In the genomic region with DNA sequence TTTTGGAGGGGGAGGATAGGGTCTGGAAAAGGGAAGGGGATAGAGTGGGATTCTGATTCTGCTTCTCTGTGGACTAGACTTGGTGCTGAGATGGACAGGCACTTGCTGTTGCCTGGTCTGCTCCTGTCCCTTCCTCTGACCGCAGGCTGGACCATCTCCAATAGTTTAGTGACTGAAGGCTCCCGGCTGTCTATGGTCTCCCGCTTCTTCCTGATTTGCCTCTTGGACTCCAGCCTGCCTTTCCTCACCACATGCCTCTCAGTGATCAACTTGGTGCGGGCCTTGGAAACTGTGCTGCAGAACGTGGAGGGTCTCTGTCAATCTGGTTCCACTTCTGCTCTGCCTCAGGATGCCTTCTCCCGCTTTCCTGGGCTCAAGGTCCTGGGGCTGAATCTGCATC, we compare ENCODE assay signal across 22 cellular contexts. TPM values are rescaled to one million over a fixed set of nuclear protein-coding genes. Genes with fewer than 3 reads are reported as not detected.
A peak's percentile ranks its signal among the peaks of the same experiment; 100 is the strongest.
DNase-seq lines count a peak whose midpoint lies in the region; ATAC-seq and TF ChIP-seq lines count a peak whose summit lies in the region.
"Had no signal": no experiment of that assay in that cellular context is flagged by ENCODE, and none has a peak within 500 bp of the region (broad histone marks: within the 10 kb centered on the region; RNA-seq: fewer than 3 reads in every experiment).

No MANE protein-coding gene starts in this region.

- H3K9me3 ChIP-seq in right lobe of liver (no peaks in the 10 kb centered on the region), gastrocnemius medialis (no peaks in the 10 kb centered on the region)
- H3K9me3 ChIP-seq: Caco-2, SJSA1 had no signal

- no peaks in the 10 kb centered on the region for H3K36me3 ChIP-seq in right lobe of liver
- H3K36me3 ChIP-seq in gastrocnemius medialis: no peaks in the 10 kb centered on the region
- H3K36me3 ChIP-seq: SJSA1 had no signal

- H3K4me3 ChIP-seq in right lobe of liver: no peak overlapping the region
- H3K4me3 ChIP-seq in gastrocnemius medialis: no peak overlapping the region
- H3K4me3 ChIP-seq: GM23248, K562, SJSA1 had no signal

- TF ChIP-seq CTCF in right lobe of liver (IDR thresholded peaks at IDR 0.05): no peak
- TF ChIP-seq CTCF in gastrocnemius medialis (IDR thresholded peaks at IDR 0.05 in 4 of 5, conservative IDR thresholded peaks at IDR 0.05 in 1 of 5): no peak
- TF ChIP-seq CTCF in WTC11 (IDR thresholded peaks at IDR 0.05): no peak

- peaks cover 12% of the 10 kb centered on the region for H3K27me3 Mint-ChIP-seq in WTC11 (ENCODE audit: low read depth)

- POLR2A ChIA-PET in WTC11 (lab: Charles Lee): no interaction called here

- intact Hi-C loops in right lobe of liver (cut with DNase I): loop anchor here in 1 of 2 donors (10.0 kb wide), 1 partner anchor 171 kb away; no protein-coding TSS in a partner anchor
- intact Hi-C loops in gastrocnemius medialis (cut with DNase I; ENCODE audit: low total_unique reads): no loop called here
- intact Hi-C loops in sciatic nerve (cut with DNase I): loop anchor here (10.0 kb wide), 1 partner anchor 91 kb away; no protein-coding TSS in a partner anchor

- peaks cover 5% of the 10 kb centered on the region for H3K4me1 Mint-ChIP-seq in WTC11

- no peak for TF ChIP-seq POLR2A in right lobe of liver (IDR thresholded peaks at IDR 0.05)
- no peak for TF ChIP-seq POLR2A in gastrocnemius medialis (IDR thresholded peaks at IDR 0.05)

- 45% methylated on average over 3 of the region's 6 CpGs for WGBS in right lobe of liver (ENCODE audit: insufficient coverage, low coverage, low lambda C conversion rate, missing lambda C conversion rate)

- H3K27me3 ChIP-seq in right lobe of liver (no peaks in the 10 kb centered on the region), gastrocnemius medialis (no peaks in the 10 kb centered on the region)
- H3K27me3 ChIP-seq: SJSA1 had no signal

- DNase-seq in G401 (ENCODE audit: low spot score) (peak; percentile 41), cerebellar cortex (ENCODE audit: low spot score) (peak; percentile 27), right lobe of liver (no peak), gastrocnemius medialis (peak in 1 of 2 donors; percentile 44), WTC11 (ENCODE audit: low spot score) (no peak), sciatic nerve (ENCODE audit: low spot score) (no peak)
- DNase-seq: ACHN; AML-193; Caco-2; CD4-positive, CD25-positive, alpha-beta regulatory T cell; DMS153; GM23248; HCEC 1CT; NCI-H1436 treated with DMSO at 0.1 percent for 48 hours; NCI-H2029 treated with DMSO at 0.1 percent for 48 hours; NCI-H748 treated with DMSO at 0.1 percent for 48 hours; PC-3 had no signal

- no peaks in the 10 kb centered on the region for H3K4me1 ChIP-seq in right lobe of liver
- H3K4me1 ChIP-seq in gastrocnemius medialis: peaks cover 9 to 25% of the 10 kb centered on the region in 2 donors

- ATAC-seq in right lobe of liver: peak; percentile 29 to 56 (median 46)
- ATAC-seq in gastrocnemius medialis: peak; percentile 34 to 38
- no peak for ATAC-seq in WTC11
- no peak for ATAC-seq in sciatic nerve
- no peak for ATAC-seq in HG03135 (IDR thresholded peaks at IDR 0.05; ENCODE audit: unreplicated experiment)
- ATAC-seq: K562, PC-3 had no signal

- no peak overlapping the region for H3K4me3 Mint-ChIP-seq in WTC11
- H3K4me3 Mint-ChIP-seq: CD4-positive, CD25-positive, alpha-beta regulatory T cell had no signal

- H3K36me3 Mint-ChIP-seq in WTC11: no peaks in the 10 kb centered on the region
- H3K36me3 Mint-ChIP-seq: CD4-positive, CD25-positive, alpha-beta regulatory T cell had no signal

- no peak overlapping the region for H3K27ac Mint-ChIP-seq in WTC11
- H3K27ac Mint-ChIP-seq: CD4-positive, CD25-positive, alpha-beta regulatory T cell had no signal

- CTCF ChIA-PET in WTC11 (lab: Charles Lee): interaction anchor here (1.2 to 4.0 kb wide), 2 partner anchors 11 to 168 kb away, joined by 4 to 19 read pairs; no protein-coding TSS in a partner anchor

- in situ Hi-C loops in G401 (cut with HindIII; ENCODE audit: low sequenced_read_pairs): no loop called here
- in situ Hi-C loops in gastrocnemius medialis (cut with MboI; ENCODE audit: low sequenced_read_pairs in 4 of 4): loop anchor here in 3 of 4 donors (5.0 to 25.0 kb wide), 4 partner anchors 104 to 341 kb away; no protein-coding TSS in a partner anchor

- no peak overlapping the region for H3K27ac ChIP-seq in right lobe of liver
- H3K27ac ChIP-seq in gastrocnemius medialis: peak overlapping the region in 2 of 4 donors; percentile 21 to 26
- H3K27ac ChIP-seq: GM23248, HL-60, RWPE1, SJSA1 had no signal

- no peaks in the 10 kb centered on the region for H3K9me3 Mint-ChIP-seq in WTC11
- H3K9me3 Mint-ChIP-seq: CD4-positive, CD25-positive, alpha-beta regulatory T cell had no signal

TF ChIP-seq in WTC11, 78 proteins besides CTCF, POLR2A, EP300 and RAD21:
- no peak for TF ChIP-seq ZNF263 (CRISPR knock-in tag; IDR thresholded peaks at IDR 0.05; ENCODE audit: low read depth)
- TF ChIP-seq MXD4 (CRISPR knock-in tag; IDR thresholded peaks at IDR 0.05; ENCODE audit: borderline replicate concordance): no peak
- TF ChIP-seq USF1 (CRISPR knock-in tag; IDR thresholded peaks at IDR 0.05): no peak
- TF ChIP-seq NFYB (CRISPR knock-in tag; conservative IDR thresholded peaks at IDR 0.05; ENCODE audit: low read depth): no peak
- no peak for TF ChIP-seq ZNF396 (CRISPR knock-in tag; IDR thresholded peaks at IDR 0.05; ENCODE audit: borderline replicate concordance)
- no peak for TF ChIP-seq ZNF219 (CRISPR knock-in tag; IDR thresholded peaks at IDR 0.05; ENCODE audit: borderline replicate concordance)
- TF ChIP-seq TCF7 (CRISPR knock-in tag; IDR thresholded peaks at IDR 0.05; ENCODE audit: low read depth): no peak
- no peak for TF ChIP-seq MYBL2 (CRISPR knock-in tag; IDR thresholded peaks at IDR 0.05)
- TF ChIP-seq E2F5 (CRISPR knock-in tag; IDR thresholded peaks at IDR 0.05): no peak
- no peak for TF ChIP-seq ZNF425 (CRISPR knock-in tag; conservative IDR thresholded peaks at IDR 0.05)
- no peak for TF ChIP-seq RORB (CRISPR knock-in tag; IDR thresholded peaks at IDR 0.05)
- TF ChIP-seq NFE2L1 (CRISPR knock-in tag; IDR thresholded peaks at IDR 0.05): no peak
- TF ChIP-seq HMGA2 (CRISPR knock-in tag; IDR thresholded peaks at IDR 0.05): no peak
- TF ChIP-seq E2F4 (CRISPR knock-in tag; IDR thresholded peaks at IDR 0.05; ENCODE audit: borderline replicate concordance, low read depth): no peak
- TF ChIP-seq ZNF232 (CRISPR knock-in tag; IDR thresholded peaks at IDR 0.05): no peak
- no peak for TF ChIP-seq ZNF121 (CRISPR knock-in tag; IDR thresholded peaks at IDR 0.05)

RNA-seq across cellular contexts. Expression of gene ZSCAN20, which starts 6.3 kb away (rescaled TPM):
- 5.8 and 7.4 TPM in 2 replicates for total RNA-seq in G401 (2014; rRNA removed; shearing (Covaris generic))
- total RNA-seq in right lobe of liver (1 to 10 TPM in 4 of 6 experiments, under 1 TPM in 2; 0.81 to 2.7 (median 1.4) TPM), gastrocnemius medialis (1 to 10 TPM; 2.7 to 7.0 (median 4.2) TPM), WTC11 (2021) (3.7 to 5.4 TPM (median 4.0 TPM) in 3 replicates), sciatic nerve (8.1 TPM)

RNA-seq across cellular contexts. Expression of gene PHC2, which starts 35.3 kb away (rescaled TPM):
- 54.6 and 71.9 TPM in 2 replicates for total RNA-seq in G401 (2014; rRNA removed; shearing (Covaris generic))
- total RNA-seq in right lobe of liver: 10 to 100 TPM; 49.3 to 86.5 (median 66.8) TPM
- total RNA-seq in gastrocnemius medialis: 100 to 1,000 TPM; 318 to 516 (median 364) TPM
- 7.0 to 7.6 TPM (median 7.4 TPM) in 3 replicates for total RNA-seq in WTC11 (2021)
- 109 TPM for total RNA-seq in sciatic nerve

Comparison
In these comparisons a context has a peak if more than half of its experiments do, and no peak if none do; other contexts are left out.
1. DNase-seq: peak in G401 (single experiment) and cerebellar cortex (single experiment); none in right lobe of liver (0 of 3), WTC11 (single experiment) and sciatic nerve (single experiment).
2. ATAC-seq: peak in right lobe of liver (4 of 4) and gastrocnemius medialis (2 of 2); none in WTC11 (single experiment), sciatic nerve (single experiment) and HG03135 (single experiment).